Comparison of ENCODE assay signal across 17 cellular contexts in the genomic region with DNA sequence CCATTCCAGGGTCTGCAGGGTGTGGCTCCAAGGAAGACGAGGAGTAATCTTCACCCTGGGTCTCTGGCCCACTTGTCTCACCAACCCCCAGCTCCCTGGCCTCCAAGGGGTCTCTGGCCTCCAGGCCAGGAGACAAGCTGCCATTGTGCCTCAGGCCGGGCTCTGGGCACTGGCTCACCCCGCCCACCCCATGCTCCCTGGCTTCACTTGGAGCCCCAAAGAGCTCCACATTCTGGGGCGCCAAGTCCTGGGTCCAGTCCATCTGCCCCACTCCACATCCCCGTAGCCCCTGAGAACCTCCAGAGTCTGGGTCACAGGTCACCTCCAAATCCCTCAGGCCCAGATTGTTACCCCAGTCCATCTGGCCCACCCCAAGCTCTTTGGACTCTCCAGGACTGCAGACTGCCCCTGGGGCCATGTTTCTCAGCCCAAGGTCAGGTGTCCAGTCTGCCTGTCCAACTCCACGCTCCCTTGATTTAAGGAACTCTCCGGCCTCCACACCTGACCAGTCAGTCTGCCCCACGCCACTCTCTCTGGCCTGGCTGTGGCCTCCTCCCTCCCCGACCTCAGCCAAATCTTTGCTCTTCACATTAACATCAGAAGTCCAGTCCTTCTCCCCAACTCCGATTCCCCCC. TPM values are rescaled to one million over a fixed set of nuclear protein-coding genes. Genes with fewer than 3 reads are reported as not detected.
DNase-seq lines count a peak whose midpoint lies in the region; FAIRE-seq and TF ChIP-seq lines count a peak whose summit lies in the region.
"Had no signal": no experiment of that assay in that cellular context is flagged by ENCODE, and none has a peak within 500 bp of the region (broad histone marks: within the 10 kb centered on the region; RNA-seq: fewer than 3 reads in every experiment).

No MANE protein-coding gene starts in this region.

- no peaks in the 10 kb centered on the region for H3K27me3 ChIP-seq in adipocyte (replicated peaks; ENCODE audit: control insufficient read depth, insufficient read depth, low read length)
- no peaks in the 10 kb centered on the region for H3K27me3 ChIP-seq in esophagus muscularis mucosa
- H3K27me3 ChIP-seq in trophoblast cell (ENCODE audit: insufficient read depth, low read length) = no peaks in the 10 kb centered on the region
- H3K27me3 ChIP-seq: SJCRH30 had no signal

- H3K27ac ChIP-seq in esophagus muscularis mucosa (replicated peaks in 1 of 4) (peak overlapping the region; percentile 5 to 46 (median 22)), trophoblast cell (ENCODE audit: low read depth, low read length) (no peak overlapping the region)
- H3K27ac ChIP-seq: SJCRH30 had no signal

- no peak overlapping the region for H2AFZ ChIP-seq in trophoblast cell (ENCODE audit: insufficient read depth, low read length, poor library complexity)

- no peak for TF ChIP-seq CTCF in esophagus muscularis mucosa (IDR thresholded peaks at IDR 0.05)
- TF ChIP-seq CTCF in GM13976 (IDR thresholded peaks at IDR 0.05; ENCODE audit: borderline replicate concordance, control extremely low read depth, extremely low read depth, insufficient read depth, missing control alignments) = no peak

- H2BK120ac ChIP-seq in trophoblast cell (ENCODE audit: insufficient read depth, low read length, poor library complexity) = no peak overlapping the region

- H3K4ac ChIP-seq in trophoblast cell (ENCODE audit: low read depth, low read length) = peak overlapping the region; percentile 57

- H3K4me2 ChIP-seq in trophoblast cell (ENCODE audit: low read length) = no peak overlapping the region

- TF ChIP-seq POLR2A in esophagus muscularis mucosa (IDR thresholded peaks at IDR 0.05; ENCODE audit: low read depth) = no peak

- H2AK5ac ChIP-seq in trophoblast cell (ENCODE audit: low read length) = no peak overlapping the region

- peak overlapping the region; percentile 3 for H4K12ac ChIP-seq in trophoblast cell (ENCODE audit: low read depth, low read length)

- H3K36me3 ChIP-seq in adipocyte (ENCODE audit: control insufficient read depth, insufficient read depth, low read length, severe bottlenecking) (peaks cover 72% of the 10 kb centered on the region), esophagus muscularis mucosa (peaks cover 19 to 66% (median 52%) of the 10 kb centered on the region in 4 donors), trophoblast cell (ENCODE audit: control insufficient read depth in 1 of 2, insufficient read depth in 2 of 2, low read length in 2 of 2) (peaks cover 66 to 74% of the 10 kb centered on the region in 2 experiments)

- in situ Hi-C loops in GM13976 (cut with MboI; ENCODE audit: low sequenced_read_pairs, unreplicated experiment) = no loop called here

- H3K14ac ChIP-seq in trophoblast cell (ENCODE audit: low read length) = no peak overlapping the region

- 93% methylated on average over 9 of the region's 10 CpGs for WGBS in esophagus muscularis mucosa
- no CpG with 5 or more reads among the region's 10 CpGs for WGBS in trophoblast cell (ENCODE audit: extremely low coverage, insufficient coverage, insufficient read length)

- peaks cover 30% of the 10 kb centered on the region for H3K79me2 ChIP-seq in trophoblast cell (ENCODE audit: control insufficient read depth, insufficient read depth, low read length, poor library complexity)

- no peak overlapping the region for H2BK5ac ChIP-seq in trophoblast cell (ENCODE audit: low read depth, low read length, poor library complexity)

- TF ChIP-seq EP300 in esophagus muscularis mucosa (IDR thresholded peaks at IDR 0.05) = no peak

- intact Hi-C loops in esophagus muscularis mucosa (cut with DNase I) = no loop called here

- peaks cover 14% of the 10 kb centered on the region for H3K79me1 ChIP-seq in trophoblast cell (ENCODE audit: low read length)

- peak; percentile 13 for FAIRE-seq in urothelium cell line (lab: Jason Lieb, UNC)

- H4K8ac ChIP-seq in trophoblast cell (ENCODE audit: low read depth, low read length) = peak overlapping the region; percentile 8

- H3K4me1 ChIP-seq in adipocyte (ENCODE audit: control insufficient read depth, insufficient read depth, low read length) (peaks cover 87% of the 10 kb centered on the region), esophagus muscularis mucosa (peaks cover 92 to 100% (median 98%) of the 10 kb centered on the region in 4 donors), trophoblast cell (ENCODE audit: control insufficient read depth in 1 of 2, insufficient read depth in 2 of 2, low read length in 2 of 2) (peaks cover 49 to 66% of the 10 kb centered on the region in 2 experiments)

- H3K18ac ChIP-seq in trophoblast cell (ENCODE audit: low read length) = peak overlapping the region; percentile 66

- H3K9me3 ChIP-seq in adipocyte (ENCODE audit: control insufficient read depth, low read length) (no peaks in the 10 kb centered on the region), esophagus muscularis mucosa (no peaks in the 10 kb centered on the region), trophoblast cell (ENCODE audit: insufficient read depth, low read depth, low read length) (no peaks in the 10 kb centered on the region)
- H3K9me3 ChIP-seq: SJCRH30 had no signal

- DNase-seq in adipocyte (ENCODE audit: low read depth) (no peak), esophagus muscularis mucosa (ENCODE audit: extremely low spot score) (no peak), trophoblast cell (no peak), urothelium cell line (ENCODE audit: low spot score) (no peak), NCI-H524 treated with DMSO at 0.1 percent for 48 hours (lab: John Stamatoyannopoulos, UW) (no peak), GM13976 (ENCODE audit: low spot score) (no peak), OCI-M2 (lab: John Stamatoyannopoulos, UW; ENCODE audit: unreplicated experiment) (no peak)
- DNase-seq: activated CD4-positive, alpha-beta T cell treated with anti-CD3 and anti-CD28 coated beads, Interleukin-2, amount 10 ng/mL, durations not matched to agents 24 days and 14 days; activated T-cell treated with anti-CD3 and anti-CD28 coated beads, Interleukin-2, amount 50 U/mL, for 1 hour; DMS79; left colon; retina; SJCRH30; stimulated activated CD4-positive, alpha-beta T cell treated with anti-CD3 and anti-CD28 coated beads, Interleukin-4, amount 100 ng/mL, for 24 hours had no signal

- H3K9ac ChIP-seq in adipocyte (ENCODE audit: low read length) (peak overlapping the region; percentile 89), trophoblast cell (ENCODE audit: low read length) (no peak overlapping the region)

- H3K4me3 ChIP-seq in adipocyte (ENCODE audit: low read length) (peak overlapping the region; percentile 80), esophagus muscularis mucosa (peak overlapping the region in 1 of 4 donors; percentile 2), trophoblast cell (ENCODE audit: low read depth, low read length) (no peak overlapping the region)
- H3K4me3 ChIP-seq: SJCRH30 had no signal

- H2BK12ac ChIP-seq in trophoblast cell (ENCODE audit: low read length) = no peak overlapping the region

- no peak overlapping the region for H4K91ac ChIP-seq in trophoblast cell (ENCODE audit: low read depth, low read length)

- no peak overlapping the region for H3K23ac ChIP-seq in trophoblast cell (ENCODE audit: low read length)

RNA-seq across cellular contexts. Expression of gene TNKS1BP1, which starts 16.2 kb away (rescaled TPM):
- total RNA-seq in esophagus muscularis mucosa = 100 to 1,000 TPM in 3 of 4 donors, 10 to 100 TPM in 1; 93.9 to 215 (median 124) TPM
- polyA plus RNA-seq in trophoblast cell (2013) = 264 and 289 TPM in 2 replicates

RNA-seq across cellular contexts. Expression of gene SSRP1, which starts 27.1 kb away (rescaled TPM):
- total RNA-seq in esophagus muscularis mucosa = 100 to 1,000 TPM in 1 of 4 donors, 10 to 100 TPM in 3; 74.6 to 101 (median 88.1) TPM
- 113 and 120 TPM in 2 replicates for polyA plus RNA-seq in trophoblast cell (2013)

RNA-seq across cellular contexts. Expression of gene P2RX3, which starts 29.6 kb away (rescaled TPM):
- total RNA-seq in esophagus muscularis mucosa = not detected
- polyA plus RNA-seq in trophoblast cell (2013) = 0.07 and 0.11 TPM in 2 replicates
- total RNA-seq: activated CD4-positive, alpha-beta T cell treated with anti-CD3 and anti-CD28 coated beads, Interleukin-2, amount 10 ng/mL, durations not matched to agents 24 days and 14 days; cerebellum; epithelial cell of proximal tubule; left colon; myocyte; SJCRH30 had no signal
